ENCODE assay signal across 1 cellular context in the genomic region with DNA sequence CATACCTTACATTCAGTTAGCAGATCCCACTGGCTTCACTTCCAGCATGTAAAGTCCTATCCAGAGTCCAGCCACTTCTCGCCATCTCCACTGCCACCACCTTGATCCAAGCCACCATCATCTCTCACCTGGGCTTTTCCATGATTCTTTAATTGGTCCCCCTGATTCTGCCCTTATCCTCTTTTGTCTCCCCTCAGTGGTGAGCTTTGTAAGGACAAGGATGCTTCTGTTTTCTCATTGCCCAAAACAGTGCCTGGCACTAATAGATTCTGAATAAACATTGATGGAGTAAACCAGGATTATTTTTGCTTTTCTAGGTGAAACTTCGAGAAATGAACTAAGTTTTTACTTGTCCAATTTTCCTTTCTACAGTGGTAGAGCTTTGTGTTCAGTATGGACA.
TF ChIP-seq lines count a peak whose summit lies in the region.

No MANE protein-coding gene starts in this region.

TF ChIP-seq in GM23338, 12 proteins besides CTCF, POLR2A, EP300 and RAD21 (continued from another document):
- TF ChIP-seq ZNF462 (CRISPR knock-in tag; IDR thresholded peaks at IDR 0.05) (no peak), POLR2AphosphoS5 (IDR thresholded peaks at IDR 0.05; ENCODE audit: low read depth) (no peak), JUNB (IDR thresholded peaks at IDR 0.05; ENCODE audit: unreplicated experiment) (no peak), ETS1 (IDR thresholded peaks at IDR 0.05) (no peak), EZH2phosphoT487 (IDR thresholded peaks at IDR 0.05; ENCODE audit: unreplicated experiment) (no peak), NANOG (IDR thresholded peaks at IDR 0.05; ENCODE audit: borderline replicate concordance) (no peak), STAT1 (IDR thresholded peaks at IDR 0.05; ENCODE audit: unreplicated experiment) (no peak), ZNF114 (CRISPR knock-in tag; IDR thresholded peaks at IDR 0.05) (no peak)
- TF ChIP-seq, protein P1, sequence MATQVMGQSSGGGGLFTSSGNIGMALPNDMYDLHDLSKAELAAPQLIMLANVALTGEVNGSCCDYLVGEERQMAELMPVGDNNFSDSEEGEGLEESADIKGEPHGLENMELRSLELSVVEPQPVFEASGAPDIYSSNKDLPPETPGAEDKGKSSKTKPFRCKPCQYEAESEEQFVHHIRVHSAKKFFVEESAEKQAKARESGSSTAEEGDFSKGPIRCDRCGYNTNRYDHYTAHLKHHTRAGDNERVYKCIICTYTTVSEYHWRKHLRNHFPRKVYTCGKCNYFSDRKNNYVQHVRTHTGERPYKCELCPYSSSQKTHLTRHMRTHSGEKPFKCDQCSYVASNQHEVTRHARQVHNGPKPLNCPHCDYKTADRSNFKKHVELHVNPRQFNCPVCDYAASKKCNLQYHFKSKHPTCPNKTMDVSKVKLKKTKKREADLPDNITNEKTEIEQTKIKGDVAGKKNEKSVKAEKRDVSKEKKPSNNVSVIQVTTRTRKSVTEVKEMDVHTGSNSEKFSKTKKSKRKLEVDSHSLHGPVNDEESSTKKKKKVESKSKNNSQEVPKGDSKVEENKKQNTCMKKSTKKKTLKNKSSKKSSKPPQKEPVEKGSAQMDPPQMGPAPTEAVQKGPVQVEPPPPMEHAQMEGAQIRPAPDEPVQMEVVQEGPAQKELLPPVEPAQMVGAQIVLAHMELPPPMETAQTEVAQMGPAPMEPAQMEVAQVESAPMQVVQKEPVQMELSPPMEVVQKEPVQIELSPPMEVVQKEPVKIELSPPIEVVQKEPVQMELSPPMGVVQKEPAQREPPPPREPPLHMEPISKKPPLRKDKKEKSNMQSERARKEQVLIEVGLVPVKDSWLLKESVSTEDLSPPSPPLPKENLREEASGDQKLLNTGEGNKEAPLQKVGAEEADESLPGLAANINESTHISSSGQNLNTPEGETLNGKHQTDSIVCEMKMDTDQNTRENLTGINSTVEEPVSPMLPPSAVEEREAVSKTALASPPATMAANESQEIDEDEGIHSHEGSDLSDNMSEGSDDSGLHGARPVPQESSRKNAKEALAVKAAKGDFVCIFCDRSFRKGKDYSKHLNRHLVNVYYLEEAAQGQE (IDR thresholded peaks at IDR 0.05; ENCODE audit: unreplicated experiment): no peak
